Comparison of ENCODE assay signal across 11 cellular contexts in the genomic region with DNA sequence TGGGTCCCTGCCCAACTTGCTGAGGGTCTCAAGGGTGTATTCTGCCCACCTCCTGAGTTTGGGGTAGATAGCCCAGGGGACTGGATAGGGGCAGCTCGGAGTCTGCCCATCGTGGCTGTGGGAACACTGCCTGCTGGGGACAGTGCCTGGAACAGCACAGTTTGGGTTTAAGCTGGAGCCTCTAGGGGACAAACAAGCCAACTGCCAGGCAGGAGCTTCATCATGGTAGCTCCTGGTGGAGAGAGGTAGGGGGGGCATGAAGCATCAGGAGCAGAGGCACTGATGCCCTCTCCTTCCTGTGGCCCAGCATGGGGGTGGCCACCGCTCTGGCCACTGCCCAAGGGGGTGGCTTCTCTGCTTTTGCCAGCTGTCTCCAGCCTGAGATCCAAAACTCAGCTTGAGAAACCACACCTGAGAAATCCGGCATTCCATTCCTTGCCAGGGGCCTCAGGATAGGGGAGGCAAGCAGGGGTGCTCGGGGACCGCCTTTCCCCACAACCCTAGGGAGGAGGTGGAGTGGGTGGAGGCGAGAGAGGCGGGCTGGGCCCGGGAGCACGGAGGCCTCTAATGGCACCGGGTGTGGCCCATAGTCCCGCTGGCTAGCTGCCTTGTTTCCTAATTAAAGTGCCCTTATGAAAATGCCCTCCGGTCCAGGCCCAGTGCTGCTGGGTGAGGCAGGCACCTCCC. TPM values are rescaled to one million over a fixed set of nuclear protein-coding genes. Genes with fewer than 3 reads are reported as not detected.
DNase-seq lines count a peak whose midpoint lies in the region; ATAC-seq and TF ChIP-seq lines count a peak whose summit lies in the region.
"Had no signal": no experiment of that assay in that cellular context is flagged by ENCODE, and none has a peak within 500 bp of the region (broad histone marks: within the 10 kb centered on the region; RNA-seq: fewer than 3 reads in every experiment).

No MANE protein-coding gene starts in this region.

- H3K79me2 ChIP-seq in hepatocyte = peaks cover 2% of the 10 kb centered on the region

- H3K4me2 ChIP-seq in IMR-90 (ENCODE audit: low read depth, low read length) (peak overlapping the region; percentile 64), hepatocyte (peak overlapping the region; percentile 60)

- H4K91ac ChIP-seq in IMR-90 (ENCODE audit: insufficient read depth, low read depth, low read length) = peak overlapping the region; percentile 87

- TF ChIP-seq POLR2A in IMR-90 (IDR thresholded peaks at IDR 0.05; ENCODE audit: low read depth, low read length) (no peak), stomach (IDR thresholded peaks at IDR 0.05) (no peak)

- no peaks in the 10 kb centered on the region for H4K20me1 ChIP-seq in IMR-90 (ENCODE audit: insufficient read depth, low read length)
- H4K20me1 ChIP-seq in hepatocyte (ENCODE audit: insufficient read depth, poor library complexity, severe bottlenecking) = no peaks in the 10 kb centered on the region

- H2AK9ac ChIP-seq in IMR-90 (replicated peaks; ENCODE audit: low read depth, low read length, poor library complexity) = peak overlapping the region; percentile 90

- no peak for TF ChIP-seq EP300 in stomach (IDR thresholded peaks at IDR 0.05)

- H3K9me2 ChIP-seq in hepatocyte (replicated peaks; ENCODE audit: insufficient read depth) = no peaks in the 10 kb centered on the region

- intact Hi-C loops in IMR-90 (cut with micrococcal nuclease) = loop anchor here (2.0 kb wide), 1 partner anchor 47 kb away; the partner anchor contains the start of gene UNC5B
- intact Hi-C loops in MCF 10A (cut with micrococcal nuclease) = loop anchor here (2.0 kb wide), 1 partner anchor 15 kb away; no protein-coding TSS in a partner anchor
- intact Hi-C loops in stomach (cut with DNase I; ENCODE audit: low total_unique reads) = no loop called here

- peak overlapping the region; percentile 63; the same call in 1 of the 2 replicates for H2BK20ac ChIP-seq in IMR-90 (ENCODE audit: low read depth, low read length)

- H2AK5ac ChIP-seq in IMR-90 (ENCODE audit: low read depth, low read length) = peak overlapping the region; percentile 76

- H3K27ac ChIP-seq in IMR-90 (ENCODE audit: insufficient read depth, low read length) (peak overlapping the region; percentile 77), hepatocyte (peak overlapping the region; percentile 86), stomach (peak overlapping the region in 4 of 5 donors; percentile 1 to 66 (median 29))

- H3K14ac ChIP-seq in IMR-90 (replicated peaks; ENCODE audit: low read depth, low read length) = peak overlapping the region; percentile 59

- DNase-seq in IMR-90 = no peak
- DNase-seq in MCF 10A (ENCODE audit: unreplicated experiment) = peak; percentile 75
- DNase-seq in hepatocyte (ENCODE audit: low spot score) = no peak
- peak; percentile 41 for DNase-seq in stomach
- no peak for DNase-seq in activated CD8-positive, alpha-beta memory T cell treated with anti-CD3 and anti-CD28 coated beads for 24 hours
- no peak for DNase-seq in T-helper 2 cell
- no peak for DNase-seq in activated effector memory CD4-positive, alpha-beta T cell treated with Interleukin-2 at 50 U/mL for 16 hours
- DNase-seq: activated CD4-positive, alpha-beta T cell treated with anti-CD3 and anti-CD28 coated beads, Interleukin-2, amount 10 ng/mL, durations not matched to agents 7 days and 5 days; activated naive CD4-positive, alpha-beta T cell treated with anti-CD3 and anti-CD28 coated beads, Interleukin-2, amount 50 U/mL, for 16 hours; DMS79 had no signal

- H3K4me3 ChIP-seq in IMR-90 (ENCODE audit: insufficient read depth, low read depth, low read length) = no peak overlapping the region
- H3K4me3 ChIP-seq in hepatocyte = no peak overlapping the region
- no peak overlapping the region for H3K4me3 ChIP-seq in stomach

- peak overlapping the region; percentile 25; the same call in 1 of the 2 replicates for H3K56ac ChIP-seq in IMR-90 (ENCODE audit: extremely low read depth, insufficient read depth, low read length)

- H3K9me3 ChIP-seq in IMR-90 (ENCODE audit: control insufficient read depth, insufficient read depth, low read length) (no peaks in the 10 kb centered on the region), hepatocyte (ENCODE audit: low read depth) (no peaks in the 10 kb centered on the region), stomach (no peaks in the 10 kb centered on the region)

- WGBS in IMR-90 (ENCODE audit: extremely low coverage in 2 of 2, insufficient read length in 1 of 2), 2 experiments = 44% methylated on average over 4 of the region's 13 CpGs; no CpG with 5 or more reads in 1 of the 2 experiments
- WGBS in hepatocyte (ENCODE audit: low lambda C conversion rate, missing lambda C conversion rate) = 66% methylated on average over 11 of the region's 13 CpGs
- WGBS in stomach, 5 donors = 18 to 48% (median 32%) methylated on average over 9 to 13 of the region's 13 CpGs

- no peaks in the 10 kb centered on the region for H3K36me3 Mint-ChIP-seq in MCF 10A (ENCODE audit: insufficient read depth, unreplicated experiment)

- H3K27ac Mint-ChIP-seq in MCF 10A (ENCODE audit: low read depth, unreplicated experiment) = peak overlapping the region; percentile 90
- H3K27ac Mint-ChIP-seq: activated CD4-positive, alpha-beta T cell treated with anti-CD3 and anti-CD28 coated beads, Interleukin-2, amount 10 ng/mL, durations not matched to agents 7 days and 5 days had no signal

- no peak overlapping the region for H3K23ac ChIP-seq in IMR-90 (ENCODE audit: low read depth, low read length)

- H4K5ac ChIP-seq in IMR-90 (ENCODE audit: low read depth, low read length) = peak overlapping the region; percentile 82

- peak overlapping the region; percentile 28 for H3K4me3 Mint-ChIP-seq in MCF 10A (ENCODE audit: unreplicated experiment)
- H3K4me3 Mint-ChIP-seq: activated CD4-positive, alpha-beta T cell treated with anti-CD3 and anti-CD28 coated beads, Interleukin-2, amount 10 ng/mL, durations not matched to agents 7 days and 5 days had no signal

- H3K36me3 ChIP-seq in IMR-90 (ENCODE audit: control insufficient read depth, insufficient read depth, low read length) (no peaks in the 10 kb centered on the region), hepatocyte (replicated peaks; ENCODE audit: insufficient read depth, low read depth) (no peaks in the 10 kb centered on the region), stomach (no peaks in the 10 kb centered on the region)

- no peaks in the 10 kb centered on the region for H3K9me3 Mint-ChIP-seq in MCF 10A (ENCODE audit: unreplicated experiment)
- H3K9me3 Mint-ChIP-seq: activated CD4-positive, alpha-beta T cell treated with anti-CD3 and anti-CD28 coated beads, Interleukin-2, amount 10 ng/mL, durations not matched to agents 7 days and 5 days had no signal

- ATAC-seq in IMR-90 (ENCODE audit: low read depth) (peak; percentile 6), HG02798 (IDR thresholded peaks at IDR 0.05; ENCODE audit: poor library complexity, unreplicated experiment) (no peak)

- peak overlapping the region; percentile 71; the same call in 1 of the 3 replicates for H2BK15ac ChIP-seq in IMR-90 (ENCODE audit: low read depth, low read length)

- CTCF ChIA-PET in IMR-90 (lab: Yijun Ruan, JAX) (interaction anchor here (1.6 to 2.1 kb wide), 2 partner anchors 10 to 15 kb away, joined by 4 to 9 read pairs; no protein-coding TSS in a partner anchor), MCF 10A (lab: Yijun Ruan, JAX) (interaction anchor here (0.6 to 3.5 kb wide), 15 partner anchors 10 to 437 kb away, joined by 3 to 22 read pairs (median 4); no protein-coding TSS in a partner anchor)

- H2BK120ac ChIP-seq in IMR-90 (ENCODE audit: low read depth, low read length) = peak overlapping the region; percentile 78

- no peaks in the 10 kb centered on the region for H3K9me1 ChIP-seq in IMR-90 (ENCODE audit: insufficient read depth, low read length)

- no peaks in the 10 kb centered on the region for H3K27me3 ChIP-seq in IMR-90 (ENCODE audit: control insufficient read depth, insufficient read depth, low read length)
- no peaks in the 10 kb centered on the region for H3K27me3 ChIP-seq in hepatocyte
- no peaks in the 10 kb centered on the region for H3K27me3 ChIP-seq in stomach

- peaks cover 25% of the 10 kb centered on the region for H3K4me1 ChIP-seq in IMR-90 (ENCODE audit: control insufficient read depth, insufficient read depth, low read length)
- peaks cover 42% of the 10 kb centered on the region for H3K4me1 ChIP-seq in hepatocyte (ENCODE audit: insufficient read depth)
- peaks cover 28 to 55% (median 43%) of the 10 kb centered on the region in 4 donors for H3K4me1 ChIP-seq in stomach

- peak overlapping the region; percentile 88 to 89 for H4K8ac ChIP-seq in IMR-90 (ENCODE audit: low read depth in 2 of 2, low read length in 2 of 2)

- no peak for TF ChIP-seq RAD21 in IMR-90 (IDR thresholded peaks at IDR 0.05; ENCODE audit: low read length)

- peak overlapping the region; percentile 53 for H3K9ac ChIP-seq in IMR-90 (ENCODE audit: low read depth, low read length)

- TF ChIP-seq CTCF in IMR-90 (conservative IDR thresholded peaks at IDR 0.05; ENCODE audit: low read depth, low read length) (no peak), MCF 10A (IDR thresholded peaks at IDR 0.05; ENCODE audit: unreplicated experiment) (no peak), hepatocyte (IDR thresholded peaks at IDR 0.05; ENCODE audit: poor library complexity) (no peak), stomach (IDR thresholded peaks at IDR 0.05) (no peak)

- peak overlapping the region; percentile 74 for H3K18ac ChIP-seq in IMR-90 (ENCODE audit: low read depth, low read length)

- no peaks in the 10 kb centered on the region; a peak in 1 of 4 replicates for H3K79me1 ChIP-seq in IMR-90 (ENCODE audit: low read depth in 1 of 2, low read length in 2 of 2)

- in situ Hi-C loops in IMR-90 (cut with MboI; ENCODE audit: low sequenced_read_pairs) = no loop called here

- H3K4me1 Mint-ChIP-seq in MCF 10A (ENCODE audit: insufficient read depth, unreplicated experiment) = peaks cover 53% of the 10 kb centered on the region
- H3K4me1 Mint-ChIP-seq: activated CD4-positive, alpha-beta T cell treated with anti-CD3 and anti-CD28 coated beads, Interleukin-2, amount 10 ng/mL, durations not matched to agents 7 days and 5 days had no signal

- peak overlapping the region; percentile 76 for H3K4ac ChIP-seq in IMR-90 (ENCODE audit: low read depth, low read length)

- H3K27me3 Mint-ChIP-seq in MCF 10A (ENCODE audit: insufficient read depth, unreplicated experiment) = no peaks in the 10 kb centered on the region

- dilution Hi-C loops in IMR-90 (cut with HindIII; ENCODE audit: low sequenced_read_pairs, unreplicated experiment) = no loop called here

- peak overlapping the region; percentile 87 for H2AFZ ChIP-seq in IMR-90 (replicated peaks; ENCODE audit: low read length, poor library complexity)
- no peak overlapping the region for H2AFZ ChIP-seq in hepatocyte

- H2BK5ac ChIP-seq in IMR-90 (ENCODE audit: low read depth, low read length, poor library complexity, severe bottlenecking) = peak overlapping the region; percentile 71

- BruUV-seq in IMR-90 (replicated peaks; lab: Mats Ljungman, UMichigan) (no TSS peak), MCF 10A (replicated peaks; lab: Mats Ljungman, UMichigan) (no TSS peak)

- POLR2A ChIA-PET in IMR-90 (lab: Charles Lee; ENCODE audit: unreplicated experiment) = no interaction called here
- POLR2A ChIA-PET in MCF 10A (lab: Yijun Ruan, JAX) = interaction anchor here (0.8 to 8.7 kb wide), 8 partner anchors 10 to 51 kb away, joined by 3 to 123 read pairs (median 8); partner anchors contain the start of gene UNC5B

RNA-seq across cellular contexts. Expression of gene UNC5B, which starts 47.6 kb away (rescaled TPM):
- 1.4 and 1.6 TPM in 2 replicates for total RNA-seq in IMR-90 (2012; rRNA removed)
- 4.2 and 4.4 TPM in 2 replicates for polyA plus RNA-seq in IMR-90 (2012; rRNA removed)
- 3.2 and 6.3 TPM in 2 replicates for polyA plus RNA-seq in IMR-90 (2012; cell fraction: cytosol; rRNA removed)
- polyA plus RNA-seq in IMR-90 (2012; cell fraction: nucleus; rRNA removed; ENCODE audit: low replicate concordance) = 6.9 and 11.9 TPM in 2 replicates
- total RNA-seq in MCF 10A (2022) = 80.5 and 82.4 TPM in 2 replicates
- 12.4 and 15.5 TPM in 2 replicates for total RNA-seq in hepatocyte
- polyA plus RNA-seq in hepatocyte = 10.9 and 12.7 TPM in 2 replicates
- 10 to 100 TPM in 2 of 5 donors, 1 to 10 TPM in 3; 5.5 to 42.9 (median 9.4) TPM for total RNA-seq in stomach
- 1 to 10 TPM; 1.4 to 3.9 (median 2.0) TPM for polyA plus RNA-seq in stomach
- total RNA-seq: activated CD4-positive, alpha-beta T cell treated with anti-CD3 and anti-CD28 coated beads, Interleukin-2, amount 10 ng/mL, durations not matched to agents 7 days and 5 days had no signal

RNA-seq across cellular contexts. Expression of gene SLC29A3, which starts 59.1 kb away (rescaled TPM):
- total RNA-seq in IMR-90 (2012; rRNA removed) (0.72 and 0.83 TPM in 2 replicates), MCF 10A (2022) (3.6 and 4.0 TPM in 2 replicates), hepatocyte (8.4 and 11.4 TPM in 2 replicates), stomach (10 to 100 TPM in 1 of 5 donors, 1 to 10 TPM in 2, not detected in 2; 2.8 to 23.7 (median 6.4) TPM)
- polyA plus RNA-seq in IMR-90 (2012; rRNA removed) (3.0 and 3.8 TPM in 2 replicates), hepatocyte (11.3 and 12.0 TPM in 2 replicates), stomach (1 to 10 TPM; 2.9 to 4.8 (median 3.7) TPM)
- 0.79 and 3.2 TPM in 2 replicates for polyA plus RNA-seq in IMR-90 (2012; cell fraction: cytosol; rRNA removed)
- 1.6 and 2.4 TPM in 2 replicates for polyA plus RNA-seq in IMR-90 (2012; cell fraction: nucleus; rRNA removed; ENCODE audit: low replicate concordance)

Comparison
In these comparisons a context has a peak if more than half of its experiments do, and no peak if none do; other contexts are left out.
1. DNase-seq: peak in MCF 10A (single experiment) and stomach (single experiment); none in IMR-90 (single experiment), hepatocyte (single experiment), activated CD8-positive, alpha-beta memory T cell treated with anti-CD3 and anti-CD28 coated beads for 24 hours (single experiment), T-helper 2 cell (0 of 5) and activated effector memory CD4-positive, alpha-beta T cell treated with Interleukin-2 at 50 U/mL for 16 hours (single experiment).
2. H3K27ac ChIP-seq: peak in every context shown above with its lines; median percentile 86 in hepatocyte; 77 in IMR-90; 29 in stomach.